16 cellular contexts compared by ENCODE assay signal in genomic region chr15:91525746-91526145, GRCh38.
DNase-seq lines count a peak whose midpoint lies in the region; ATAC-seq and TF ChIP-seq lines count a peak whose summit lies in the region.
"Had no signal": no experiment of that assay in that cellular context is flagged by ENCODE, and none has a peak within 500 bp of the region (broad histone marks: within the 10 kb centered on the region; RNA-seq: fewer than 3 reads in every experiment).

No MANE protein-coding gene starts in this region.

- peaks cover 30% of the 10 kb centered on the region for H3K4me1 Mint-ChIP-seq in Calu3 (ENCODE audit: low read depth, unreplicated experiment)

- BruUV-seq in Calu3 (replicated peaks; lab: Mats Ljungman, UMichigan): no TSS peak

- no peaks in the 10 kb centered on the region for H3K27me3 Mint-ChIP-seq in Calu3 (ENCODE audit: unreplicated experiment)

- no peak for DNase-seq in Calu3
- peak; percentile 78 for DNase-seq in cerebellar cortex (ENCODE audit: low spot score)
- DNase-seq in heart right ventricle: peak in 1 of 2 donors; percentile 13
- no peak for DNase-seq in right cardiac atrium
- DNase-seq in A172 (ENCODE audit: low spot score): no peak
- no peak for DNase-seq in superior temporal gyrus (ENCODE audit: extremely low spot score)
- DNase-seq: CD8-positive, alpha-beta T cell; COR-L47; DMS53; GM23248; IMR-90 had no signal

- CTCF ChIA-PET in Calu3 (lab: Charles Lee): no interaction called here

- TF ChIP-seq CTCF in Calu3 (IDR thresholded peaks at IDR 0.05; ENCODE audit: unreplicated experiment) (no peak), heart right ventricle (IDR thresholded peaks at IDR 0.05) (no peak)

- H3K9me3 Mint-ChIP-seq in Calu3 (ENCODE audit: low read depth, unreplicated experiment): peaks cover 4% of the 10 kb centered on the region
- H3K9me3 Mint-ChIP-seq: CD8-positive, alpha-beta T cell had no signal

- peak overlapping the region in 5 of 10 donors; percentile 39 to 68 (median 55) for H3K27ac ChIP-seq in heart right ventricle
- peak overlapping the region; percentile 82 for H3K27ac ChIP-seq in right cardiac atrium (ENCODE audit: low read length)
- H3K27ac ChIP-seq: A549, GM23248 had no signal

- H3K4me3 ChIP-seq in heart right ventricle (no peak overlapping the region), right cardiac atrium (ENCODE audit: low read length) (no peak overlapping the region)
- H3K4me3 ChIP-seq: A549, GM12878, GM23248 had no signal

- H3K27me3 ChIP-seq in heart right ventricle (no peaks in the 10 kb centered on the region), right cardiac atrium (ENCODE audit: control insufficient read depth, insufficient read depth) (no peaks in the 10 kb centered on the region)

- whole genome bisulfite sequencing in heart right ventricle, 2 donors: 52 to 64% methylated on average over 3 of the region's 3 CpGs
- WGBS in right cardiac atrium: 58% methylated on average over 3 of the region's 3 CpGs

- H3K36me3 ChIP-seq in heart right ventricle: no peaks in the 10 kb centered on the region

- peak overlapping the region; percentile 17 for H3K27ac Mint-ChIP-seq in Calu3 (ENCODE audit: unreplicated experiment)
- H3K27ac Mint-ChIP-seq: CD8-positive, alpha-beta T cell had no signal

- ATAC-seq in heart right ventricle: peak in 7 of 8 donors; percentile 38 to 88 (median 72)
- ATAC-seq in right cardiac atrium: peak; percentile 61 to 82
- ATAC-seq in GM21825 (IDR thresholded peaks at IDR 0.05; ENCODE audit: unreplicated experiment): no peak
- ATAC-seq: A549; CD8-positive, alpha-beta T cell; GM12878; HCT116 had no signal

- H3K9me3 ChIP-seq in heart right ventricle (peaks cover 0 to 5% (median 0%) of the 10 kb centered on the region in 11 donors), right cardiac atrium (ENCODE audit: control insufficient read depth, low read length) (no peaks in the 10 kb centered on the region)
- H3K9me3 ChIP-seq: A549 had no signal

- intact Hi-C loops in Calu3 (cut with micrococcal nuclease; ENCODE audit: unreplicated experiment): no loop called here
- intact Hi-C loops in heart right ventricle (cut with DNase I): loop anchor here in 4 of 10 donors (5.0 to 10.0 kb wide), 3 partner anchors 221 to 319 kb away; no protein-coding TSS in a partner anchor
- intact Hi-C loops in right cardiac atrium (cut with DNase I): no loop called here

- H3K4me1 ChIP-seq in heart right ventricle (peaks cover 0 to 15% (median 0%) of the 10 kb centered on the region in 9 donors), right cardiac atrium (ENCODE audit: control insufficient read depth, insufficient read depth, low read length) (no peaks in the 10 kb centered on the region)

- H3K4me3 Mint-ChIP-seq in Calu3 (ENCODE audit: low read depth, unreplicated experiment): no peak overlapping the region
- H3K4me3 Mint-ChIP-seq: CD14-positive monocyte; CD8-positive, alpha-beta T cell had no signal

- no peaks in the 10 kb centered on the region for H3K36me3 Mint-ChIP-seq in Calu3 (ENCODE audit: insufficient read depth, unreplicated experiment)
- H3K36me3 Mint-ChIP-seq: CD14-positive monocyte; CD8-positive, alpha-beta T cell had no signal
